In the genomic region with DNA sequence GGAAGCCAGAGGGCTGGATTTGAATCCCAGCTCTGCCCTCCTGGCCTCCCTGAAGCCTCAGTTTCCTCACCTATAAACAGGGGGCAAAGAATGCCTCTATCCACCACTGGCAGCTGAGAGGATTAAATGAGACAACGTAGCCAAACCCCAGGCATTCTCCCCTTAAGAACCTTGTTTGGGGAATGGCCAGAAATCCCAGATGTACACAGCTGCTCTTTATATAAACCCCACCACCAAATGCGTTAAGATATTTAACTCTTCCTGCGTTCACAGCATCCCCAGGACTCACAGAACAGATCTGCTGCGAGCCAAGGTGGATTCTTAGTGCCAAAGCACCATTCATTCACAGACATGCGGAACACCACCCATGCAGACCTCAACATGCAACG, we compare ENCODE assay signal across 10 cellular contexts. TPM values are rescaled to one million over a fixed set of nuclear protein-coding genes. Genes with fewer than 3 reads are reported as not detected.
DNase-seq lines count a peak whose midpoint lies in the region; ATAC-seq, FAIRE-seq and TF ChIP-seq lines count a peak whose summit lies in the region.
"Had no signal": no experiment of that assay in that cellular context is flagged by ENCODE, and none has a peak within 500 bp of the region (broad histone marks: within the 10 kb centered on the region; RNA-seq: fewer than 3 reads in every experiment).

No MANE protein-coding gene starts in this region.

- DNase-seq in astrocyte of the cerebellum (ENCODE audit: low read depth) (peak; percentile 48), RCC 7860 (ENCODE audit: low spot score) (no peak), left cardiac atrium (no peak)
- DNase-seq in activated naive CD4-positive, alpha-beta T cell treated with anti-CD3 and anti-CD28 coated beads, Interleukin-2, amount 50 U/mL, for 72 hours (ENCODE audit: low spot score in 2 of 2) = no peak
- DNase-seq: activated CD8-positive, alpha-beta memory T cell treated with anti-CD3 and anti-CD28 coated beads, Interleukin-2, amount 50 U/mL, for 48 hours; left ventricle myocardium superior had no signal

- no peak for FAIRE-seq in RCC 7860 (lab: Jason Lieb, UNC)

- H3K27ac ChIP-seq in 22Rv1 (peak overlapping the region; percentile 96), HUES6 (ENCODE audit: low read depth, low read length) (no peak overlapping the region)

- intact Hi-C loops in left cardiac atrium (cut with DNase I) = loop anchor here in 1 of 2 donors (10.0 kb wide), 1 partner anchor 358 kb away; no protein-coding TSS in a partner anchor

- H3K4me1 ChIP-seq in HUES6 (ENCODE audit: control insufficient read depth, insufficient read depth, low read length) = peaks cover 76% of the 10 kb centered on the region
- peaks cover 64% of the 10 kb centered on the region for H3K4me1 ChIP-seq in mucosa of stomach (ENCODE audit: control insufficient read depth, insufficient read depth, low read length)

- H3K36me3 ChIP-seq in HUES6 (ENCODE audit: control insufficient read depth, insufficient read depth, low read length) (peaks cover 59% of the 10 kb centered on the region), mucosa of stomach (ENCODE audit: control insufficient read depth, insufficient read depth, low read length) (no peaks in the 10 kb centered on the region)

- H3K4me3 ChIP-seq in HUES6 (ENCODE audit: low read depth, low read length) (peak overlapping the region; percentile 32; the same call in 1 of the 2 replicates), astrocyte of the cerebellum (ENCODE audit: low read depth, low read length) (no peak overlapping the region), mucosa of stomach (ENCODE audit: low read length) (no peak overlapping the region)

- peak overlapping the region in 1 of 2 donors; percentile 81 for H3K27ac Mint-ChIP-seq in activated naive CD4-positive, alpha-beta T cell treated with anti-CD3 and anti-CD28 coated beads, Interleukin-2, amount 50 U/mL, for 72 hours

- ATAC-seq in GM18868 (IDR thresholded peaks at IDR 0.05; ENCODE audit: unreplicated experiment) = no peak
- no peak for ATAC-seq in left cardiac atrium
- no peak for ATAC-seq in activated naive CD4-positive, alpha-beta T cell treated with anti-CD3 and anti-CD28 coated beads, Interleukin-2, amount 50 U/mL, for 72 hours
- ATAC-seq: left ventricle myocardium superior had no signal

- in situ Hi-C loops in astrocyte of the cerebellum (cut with HindIII; ENCODE audit: low sequenced_read_pairs) = no loop called here

- H3K36me3 Mint-ChIP-seq in activated naive CD4-positive, alpha-beta T cell treated with anti-CD3 and anti-CD28 coated beads, Interleukin-2, amount 50 U/mL, for 72 hours = peaks cover 28 to 86% of the 10 kb centered on the region in 2 donors

- no peaks in the 10 kb centered on the region for H3K9me3 Mint-ChIP-seq in activated naive CD4-positive, alpha-beta T cell treated with anti-CD3 and anti-CD28 coated beads, Interleukin-2, amount 50 U/mL, for 72 hours

- H3K9ac ChIP-seq in HUES6 (ENCODE audit: low read length) (no peak overlapping the region), mucosa of stomach (ENCODE audit: low read length) (peak overlapping the region; percentile 30)

- H3K27me3 ChIP-seq in HUES6 (ENCODE audit: control insufficient read depth, insufficient read depth, low read length) = no peaks in the 10 kb centered on the region
- peaks cover 3% of the 10 kb centered on the region for H3K27me3 ChIP-seq in mucosa of stomach (ENCODE audit: control insufficient read depth, insufficient read depth, low read length)

- no peaks in the 10 kb centered on the region for H3K9me3 ChIP-seq in HUES6 (ENCODE audit: control insufficient read depth, insufficient read depth, low read depth, low read length)
- no peaks in the 10 kb centered on the region for H3K9me3 ChIP-seq in mucosa of stomach (ENCODE audit: control insufficient read depth, low read length)

- TF ChIP-seq CTCF in 22Rv1 (IDR thresholded peaks at IDR 0.05) (no peak), astrocyte of the cerebellum (IDR thresholded peaks at IDR 0.05; ENCODE audit: low read depth, low read length, missing control alignments) (no peak)

RNA-seq across cellular contexts. Expression of a gene that starts 5.3 kb away (rescaled TPM):
- total RNA-seq in left cardiac atrium = 10 to 100 TPM; 22.4 to 29.3 TPM
- total RNA-seq in activated naive CD4-positive, alpha-beta T cell treated with anti-CD3 and anti-CD28 coated beads, Interleukin-2, amount 50 U/mL, for 72 hours = 100 to 1,000 TPM in 1 of 2 donors, 10 to 100 TPM in 1; 82.9 to 171 TPM
